25 cellular contexts compared by ENCODE assay signal in the genomic region with DNA sequence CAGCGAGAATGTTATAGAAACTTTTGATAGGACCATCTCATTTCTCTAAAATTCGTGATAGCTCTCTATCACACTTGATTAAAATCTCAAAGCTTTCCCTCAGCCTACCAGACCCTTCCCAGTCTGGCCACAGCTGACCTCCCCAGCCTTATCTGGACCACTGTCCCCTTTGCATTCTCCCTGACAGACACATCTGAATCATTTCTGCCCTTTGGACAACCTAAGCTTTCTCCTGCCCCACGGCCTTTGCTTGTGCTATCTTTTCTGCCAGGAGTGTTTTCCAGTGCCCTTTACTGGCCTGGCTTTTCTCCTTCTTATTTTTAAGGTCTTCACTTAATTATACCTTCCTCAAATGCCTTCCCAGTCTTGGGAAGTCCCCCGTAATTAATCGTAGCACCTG. TPM values are rescaled to one million over a fixed set of nuclear protein-coding genes. Genes with fewer than 3 reads are reported as not detected.
A peak's percentile ranks its signal among the peaks of the same experiment; 100 is the strongest.
DNase-seq lines count a peak whose midpoint lies in the region; ATAC-seq, FAIRE-seq and TF ChIP-seq lines count a peak whose summit lies in the region.
"Had no signal": no experiment of that assay in that cellular context is flagged by ENCODE, and none has a peak within 500 bp of the region (broad histone marks: within the 10 kb centered on the region; RNA-seq: fewer than 3 reads in every experiment).

No MANE protein-coding gene starts in this region.

- H3K36me3 ChIP-seq in breast epithelium (no peaks in the 10 kb centered on the region), keratinocyte (ENCODE audit: control insufficient read depth in 2 of 2, extremely low read depth in 1 of 2, insufficient read depth in 2 of 2, low read length in 2 of 2) (no peaks in the 10 kb centered on the region), small intestine (ENCODE audit: control insufficient read depth in 2 of 2, insufficient read depth in 2 of 2, low read length in 2 of 2) (no peaks in the 10 kb centered on the region), gastroesophageal sphincter (no peaks in the 10 kb centered on the region), esophagus muscularis mucosa (no peaks in the 10 kb centered on the region)
- H3K36me3 ChIP-seq: colonic mucosa, tibial artery had no signal

- TF ChIP-seq EP300 in gastroesophageal sphincter (IDR thresholded peaks at IDR 0.05) (no peak), esophagus muscularis mucosa (IDR thresholded peaks at IDR 0.05) (no peak)

- H3K27ac ChIP-seq in breast epithelium = no peak overlapping the region
- H3K27ac ChIP-seq in keratinocyte (ENCODE audit: control insufficient read depth, insufficient read depth, low read length) = no peak overlapping the region
- no peak overlapping the region for H3K27ac ChIP-seq in small intestine (ENCODE audit: low read depth in 1 of 2, low read length in 1 of 2)
- no peak overlapping the region for H3K27ac ChIP-seq in gastroesophageal sphincter
- H3K27ac ChIP-seq in esophagus muscularis mucosa (replicated peaks in 1 of 4) = no peak overlapping the region
- H3K27ac ChIP-seq: colonic mucosa, GM23248, tibial artery had no signal

- no peaks in the 10 kb centered on the region for H4K20me1 ChIP-seq in keratinocyte (ENCODE audit: control insufficient read depth, extremely low read depth, insufficient read depth, low read length)

- peak overlapping the region; percentile 20 for H3K4me3 Mint-ChIP-seq in MCF 10A (ENCODE audit: unreplicated experiment)
- peak overlapping the region; percentile 1; the same call in 1 of the 2 replicates for H3K4me3 Mint-ChIP-seq in WTC11
- H3K4me3 Mint-ChIP-seq: activated CD8-positive, alpha-beta T cell treated with anti-CD3 and anti-CD28 coated beads for 36 hours had no signal

- dilution Hi-C loops in keratinocyte (cut with MboI; ENCODE audit: extremely low pct_ligation_motif_present, low sequenced_read_pairs) = no loop called here

- no peak for TF ChIP-seq POLR2A in breast epithelium (IDR thresholded peaks at IDR 0.05)
- TF ChIP-seq POLR2A in gastroesophageal sphincter (IDR thresholded peaks at IDR 0.05) = no peak
- TF ChIP-seq POLR2A in esophagus muscularis mucosa (IDR thresholded peaks at IDR 0.05; ENCODE audit: low read depth) = no peak

- CTCF ChIA-PET in MCF 10A (lab: Yijun Ruan, JAX) = interaction anchor here (0.7 kb wide), 1 partner anchor 23 kb away, joined by 3 read pairs; no protein-coding TSS in a partner anchor
- CTCF ChIA-PET in WTC11 (lab: Charles Lee) = no interaction called here

- H3K4me3 ChIP-seq in breast epithelium (no peak overlapping the region), keratinocyte (ENCODE audit: control insufficient read depth in 2 of 3, extremely low read depth in 1 of 3, insufficient read depth in 2 of 3, low read depth in 1 of 3, low read length in 3 of 3) (no peak overlapping the region), small intestine (ENCODE audit: low read depth in 1 of 2, low read length in 2 of 2) (no peak overlapping the region), gastroesophageal sphincter (no peak overlapping the region), esophagus muscularis mucosa (no peak overlapping the region)
- H3K4me3 ChIP-seq: colonic mucosa, GM23248, tibial artery had no signal

- H3K27me3 Mint-ChIP-seq in MCF 10A (ENCODE audit: insufficient read depth, unreplicated experiment) = no peaks in the 10 kb centered on the region
- peaks cover 34% of the 10 kb centered on the region for H3K27me3 Mint-ChIP-seq in WTC11 (ENCODE audit: low read depth)

- no peaks in the 10 kb centered on the region for H3K27me3 ChIP-seq in breast epithelium
- no peaks in the 10 kb centered on the region for H3K27me3 ChIP-seq in keratinocyte (ENCODE audit: control insufficient read depth, extremely low read depth, insufficient read depth, low read length)
- H3K27me3 ChIP-seq in small intestine (ENCODE audit: control insufficient read depth in 2 of 2, insufficient read depth in 2 of 2, low read length in 2 of 2) = no peaks in the 10 kb centered on the region
- H3K27me3 ChIP-seq in gastroesophageal sphincter = no peaks in the 10 kb centered on the region
- no peaks in the 10 kb centered on the region for H3K27me3 ChIP-seq in esophagus muscularis mucosa
- H3K27me3 ChIP-seq: colonic mucosa, tibial artery had no signal

- 74 to 84% (median 75%) methylated on average over 5 of the region's 5 CpGs for WGBS in small intestine, 3 donors
- WGBS in gastroesophageal sphincter (ENCODE audit: low coverage in 1 of 2), 2 donors = 95 to 100% methylated on average over 3 to 5 of the region's 5 CpGs
- WGBS in esophagus muscularis mucosa = 92% methylated on average over 5 of the region's 5 CpGs

- H2AFZ ChIP-seq in keratinocyte (ENCODE audit: control insufficient read depth, low read length) = no peak overlapping the region
- H2AFZ ChIP-seq: GM23248 had no signal

- peak overlapping the region; percentile 11 for H3K4me2 ChIP-seq in keratinocyte (ENCODE audit: control insufficient read depth, extremely low read depth, insufficient read depth, low read depth, low read length)

- DNase-seq in MCF 10A (ENCODE audit: unreplicated experiment) (no peak), breast epithelium (ENCODE audit: low spot score in 2 of 2) (no peak), WTC11 (ENCODE audit: low spot score) (no peak), keratinocyte (ENCODE audit: low read depth, low spot score) (no peak), small intestine (peak; percentile 51), sciatic nerve (ENCODE audit: low spot score) (no peak), esophagus muscularis mucosa (ENCODE audit: extremely low spot score) (no peak)
- DNase-seq: activated CD8-positive, alpha-beta T cell treated with anti-CD3 and anti-CD28 coated beads for 36 hours; activated naive CD4-positive, alpha-beta T cell treated with anti-CD3 and anti-CD28 coated beads, Interleukin-2, amount 50 U/mL, for 16 hours; activated T-cell treated with anti-CD3 and anti-CD28 coated beads, Interleukin-2, amount 50 U/mL, for 1 hour; CD4-positive, alpha-beta memory T cell; colonic mucosa; DMS53; GF-D8; mammary epithelial cell; naive B cell; NCI-H187; NCI-H774; SHP77 treated with DMSO at 0.1 percent for 48 hours; stimulated activated CD4-positive, alpha-beta T cell treated with anti-CD3 and anti-CD28 coated beads, Interleukin-1b, Interleukin-23, amount 100 ng/mL, for 48 hours; stimulated activated naive CD4-positive, alpha-beta T cell treated with Interleukin-2 at 50 U/mL for 16 hours; T-cell had no signal

- H3K36me3 Mint-ChIP-seq in MCF 10A (ENCODE audit: insufficient read depth, unreplicated experiment) = no peaks in the 10 kb centered on the region
- no peaks in the 10 kb centered on the region for H3K36me3 Mint-ChIP-seq in WTC11
- H3K36me3 Mint-ChIP-seq: CD4-positive, alpha-beta memory T cell; naive B cell; T-cell had no signal

- BruUV-seq in MCF 10A (replicated peaks; lab: Mats Ljungman, UMichigan) = no TSS peak

- no peak for FAIRE-seq in keratinocyte (lab: Jason Lieb, UNC)
- no peak for FAIRE-seq in small intestine (lab: Jason Lieb, UNC)

- H3K4me1 Mint-ChIP-seq in MCF 10A (ENCODE audit: insufficient read depth, unreplicated experiment) = peaks cover 12% of the 10 kb centered on the region
- H3K4me1 Mint-ChIP-seq in WTC11 = peaks cover 13% of the 10 kb centered on the region

- no peak overlapping the region for H3K9ac ChIP-seq in keratinocyte (ENCODE audit: control insufficient read depth, extremely low read depth, insufficient read depth, low read length)
- H3K9ac ChIP-seq: GM23248 had no signal

- intact Hi-C loops in MCF 10A (cut with micrococcal nuclease) = no loop called here
- intact Hi-C loops in breast epithelium (cut with DNase I; ENCODE audit: low total_unique reads) = no loop called here
- intact Hi-C loops in sciatic nerve (cut with DNase I) = no loop called here
- intact Hi-C loops in esophagus muscularis mucosa (cut with DNase I) = no loop called here

- TF ChIP-seq CTCF in MCF 10A (IDR thresholded peaks at IDR 0.05; ENCODE audit: unreplicated experiment) = no peak
- no peak for TF ChIP-seq CTCF in breast epithelium (IDR thresholded peaks at IDR 0.05)
- TF ChIP-seq CTCF in WTC11 (IDR thresholded peaks at IDR 0.05) = no peak
- no peak for TF ChIP-seq CTCF in keratinocyte (optimal IDR thresholded peaks at IDR 0.05 in 1 of 3, IDR thresholded peaks at IDR 0.05 in 1 of 3, conservative IDR thresholded peaks at IDR 0.05 in 1 of 3; ENCODE audit: extremely low read depth in 1 of 3, insufficient read depth in 2 of 3, low read length in 3 of 3)
- no peak for TF ChIP-seq CTCF in gastroesophageal sphincter (IDR thresholded peaks at IDR 0.05)
- no peak for TF ChIP-seq CTCF in esophagus muscularis mucosa (IDR thresholded peaks at IDR 0.05)

- H3K9me3 Mint-ChIP-seq in MCF 10A (ENCODE audit: unreplicated experiment) (no peaks in the 10 kb centered on the region), WTC11 (no peaks in the 10 kb centered on the region)
- H3K9me3 Mint-ChIP-seq: activated CD8-positive, alpha-beta T cell treated with anti-CD3 and anti-CD28 coated beads for 36 hours; CD4-positive, alpha-beta memory T cell; naive B cell; T-cell had no signal

- no peaks in the 10 kb centered on the region for H3K9me1 ChIP-seq in keratinocyte (ENCODE audit: control insufficient read depth, extremely low read depth, insufficient read depth, low read length)

- POLR2A ChIA-PET in MCF 10A (lab: Yijun Ruan, JAX) (interaction anchor here (0.7 kb wide), 1 partner anchor 11 kb away, joined by 3 read pairs; no protein-coding TSS in a partner anchor), WTC11 (lab: Charles Lee) (no interaction called here)

- H3K79me2 ChIP-seq in keratinocyte (ENCODE audit: control insufficient read depth, insufficient read depth, low read length) = peaks cover 4% of the 10 kb centered on the region

- H3K4me1 ChIP-seq in breast epithelium = peaks cover 4 to 5% of the 10 kb centered on the region in 2 donors
- H3K4me1 ChIP-seq in keratinocyte (ENCODE audit: control insufficient read depth, extremely low read depth, insufficient read depth, low read length) = peaks cover 51% of the 10 kb centered on the region
- peaks cover 7 to 10% of the 10 kb centered on the region in 2 donors for H3K4me1 ChIP-seq in small intestine (ENCODE audit: control insufficient read depth in 2 of 2, insufficient read depth in 1 of 2, low read depth in 1 of 2, low read length in 1 of 2)
- peaks cover 0 to 30% (median 10%) of the 10 kb centered on the region in 3 donors for H3K4me1 ChIP-seq in gastroesophageal sphincter
- peaks cover 11 to 33% (median 25%) of the 10 kb centered on the region in 4 donors for H3K4me1 ChIP-seq in esophagus muscularis mucosa
- H3K4me1 ChIP-seq: colonic mucosa had no signal

- H3K9me3 ChIP-seq in breast epithelium = no peaks in the 10 kb centered on the region
- H3K9me3 ChIP-seq in keratinocyte (ENCODE audit: control insufficient read depth, low read depth, low read length) = no peaks in the 10 kb centered on the region
- H3K9me3 ChIP-seq in small intestine (ENCODE audit: control insufficient read depth, low read depth) = no peaks in the 10 kb centered on the region
- no peaks in the 10 kb centered on the region for H3K9me3 ChIP-seq in gastroesophageal sphincter
- H3K9me3 ChIP-seq in esophagus muscularis mucosa = no peaks in the 10 kb centered on the region
- H3K9me3 ChIP-seq: colonic mucosa, tibial artery had no signal

- H3K27ac Mint-ChIP-seq in MCF 10A (ENCODE audit: low read depth, unreplicated experiment) (peak overlapping the region; percentile 28), WTC11 (no peak overlapping the region)
- H3K27ac Mint-ChIP-seq: activated CD8-positive, alpha-beta T cell treated with anti-CD3 and anti-CD28 coated beads for 36 hours; T-cell had no signal

- ATAC-seq in WTC11 (no peak), gastroesophageal sphincter (no peak), sciatic nerve (no peak)
- ATAC-seq: activated CD8-positive, alpha-beta T cell treated with anti-CD3 and anti-CD28 coated beads for 36 hours; T-cell had no signal

RNA-seq across cellular contexts. Expression of gene SMOX, which starts 2.7 kb away (rescaled TPM):
- total RNA-seq in MCF 10A (2022) (42.3 and 48.6 TPM in 2 replicates), breast epithelium (10 to 100 TPM in 1 of 3 donors, 1 to 10 TPM in 2; 4.2 to 19.0 (median 6.9) TPM), WTC11 (2021) (8.7 to 9.6 TPM (median 9.0 TPM) in 3 replicates), gastroesophageal sphincter (1 to 10 TPM; 2.3 to 7.6 (median 6.1) TPM), sciatic nerve (29.4 TPM), esophagus muscularis mucosa (10 to 100 TPM in 1 of 4 donors, 1 to 10 TPM in 3; 3.3 to 10.5 (median 8.9) TPM)
- polyA plus RNA-seq in keratinocyte (2.0 to 4.3 TPM (median 2.6 TPM) in 3 replicates), small intestine (100 to 1,000 TPM in 1 of 3 donors, 10 to 100 TPM in 2; 16.3 to 115 (median 65.1) TPM)
- 4.9 TPM for polyA plus RNA-seq in keratinocyte (2011; ENCODE audit: low read depth)
- polyA plus RNA-seq in keratinocyte (2011; cell fraction: cytosol; rRNA removed) = 2.5 and 5.3 TPM in 2 replicates
- 5.6 and 7.2 TPM in 2 replicates for polyA plus RNA-seq in keratinocyte (2011; cell fraction: nucleus; rRNA removed)
- polyA plus RNA-seq in keratinocyte (2012; ENCODE audit: low replicate concordance) = 8.6 and 13.6 TPM in 2 replicates
- 0.89 to 9.2 TPM (median 2.3 TPM) in 3 replicates for polyA minus RNA-seq in keratinocyte
- 7.9 TPM for polyA minus RNA-seq in keratinocyte (2011; cell fraction: cytosol; rRNA and poly(A)+ RNA removed)
- polyA minus RNA-seq in keratinocyte (2011; cell fraction: nucleus; rRNA and poly(A)+ RNA removed) = 1.9 and 3.1 TPM in 2 replicates
